ENCODE assay signal across 8 cellular contexts in genomic region chr9:33159058-33159759, GRCh38. TPM values are rescaled to one million over a fixed set of nuclear protein-coding genes. Genes with fewer than 3 reads are reported as not detected.
A peak's percentile ranks its signal among the peaks of the same experiment; 100 is the strongest.
DNase-seq lines count a peak whose midpoint lies in the region; ATAC-seq, FAIRE-seq and TF ChIP-seq lines count a peak whose summit lies in the region.

No MANE protein-coding gene starts in this region.

- FAIRE-seq in A549 (lab: Jason Lieb, UNC): no peak

- TF ChIP-seq CTCF in A549 (IDR thresholded peaks at IDR 0.05): no peak
- TF ChIP-seq CTCF in GM20000 (IDR thresholded peaks at IDR 0.05; ENCODE audit: extremely low read depth, missing control alignments): no peak
- no peak for TF ChIP-seq CTCF in brain microvascular endothelial cell (IDR thresholded peaks at IDR 0.05; ENCODE audit: low read depth, low read length, missing control alignments)
- TF ChIP-seq CTCF in tibial nerve (IDR thresholded peaks at IDR 0.05): no peak

- DNase-seq in A549 (ENCODE audit: low read depth in 1 of 2, low spot score in 1 of 2): peak in 1 of 2 experiments; percentile 69
- DNase-seq in GM20000 (ENCODE audit: low spot score): peak; percentile 42
- peak; percentile 89 for DNase-seq in NOMO-1 treated with dmso at 0.1 percent for 144 hours (lab: John Stamatoyannopoulos, UW; ENCODE audit: unreplicated experiment)
- peak; percentile 36 for DNase-seq in brain microvascular endothelial cell
- peak; percentile 56 to 90 for DNase-seq in lung microvascular endothelial cell (ENCODE audit: low read depth in 2 of 2)
- DNase-seq in tibial nerve (ENCODE audit: low spot score in 2 of 2): peak; percentile 67 to 77
- DNase-seq in NCI-H526 treated with DMSO at 0.1 percent for 48 hours (lab: John Stamatoyannopoulos, UW): no peak
- no peak for DNase-seq in GM19238 (ENCODE audit: insufficient read length, low spot score)

- H3K4me1 ChIP-seq in A549 (peaks cover 90% of the 10 kb centered on the region), tibial nerve (peaks cover 6 to 99% (median 79%) of the 10 kb centered on the region in 4 donors)

- no peak for TF ChIP-seq POLR2A in A549 (IDR thresholded peaks at IDR 0.05; ENCODE audit: low read length)
- TF ChIP-seq POLR2A in tibial nerve (IDR thresholded peaks at IDR 0.05): no peak

- peak in 1 of 2 experiments; percentile 10; a peak in 2 of 6 replicates for ATAC-seq in A549

- H3K9me3 ChIP-seq in A549 (no peaks in the 10 kb centered on the region), tibial nerve (no peaks in the 10 kb centered on the region)

- H3K27ac ChIP-seq in A549: peak overlapping the region; percentile 95 to 97
- peak overlapping the region; percentile 95 for H3K27ac ChIP-seq in brain microvascular endothelial cell
- H3K27ac ChIP-seq in tibial nerve: peak overlapping the region; percentile 92 to 98 (median 97)

- 4% methylated on average over 7 of the region's 7 CpGs for WGBS in A549 (ENCODE audit: missing lambda C conversion rate)
- WGBS in tibial nerve, 2 donors: 5 to 11% methylated on average over 7 of the region's 7 CpGs

- no peaks in the 10 kb centered on the region for H3K36me3 ChIP-seq in brain microvascular endothelial cell (replicated peaks)
- no peaks in the 10 kb centered on the region for H3K36me3 ChIP-seq in tibial nerve

- TF ChIP-seq RAD21 in A549 (conservative IDR thresholded peaks at IDR 0.05 in 1 of 2, IDR thresholded peaks at IDR 0.05 in 1 of 2): no peak

- H3K4me3 ChIP-seq in A549 (peak overlapping the region; percentile 32), brain microvascular endothelial cell (ENCODE audit: low read depth, low read length) (no peak overlapping the region), tibial nerve (peak overlapping the region in 1 of 4 donors; percentile 6)

- in situ Hi-C loops in brain microvascular endothelial cell (cut with HindIII; ENCODE audit: low pct_ligation_motif_present, low sequenced_read_pairs): no loop called here

- POLR2A ChIA-PET in A549 (lab: Yijun Ruan, JAX): interaction anchor here (1.7 to 2.0 kb wide), 2 partner anchors 8 to 134 kb away, joined by 4 to 7 read pairs; partner anchors contain the start of genes B4GALT1 and DNAJA1

- H3K27me3 ChIP-seq in brain microvascular endothelial cell (replicated peaks) (no peaks in the 10 kb centered on the region), tibial nerve (no peaks in the 10 kb centered on the region)

- CTCF ChIA-PET in A549 (lab: Yijun Ruan, JAX): interaction anchor here (0.7 to 6.3 kb wide), 5 partner anchors 11 to 563 kb away, joined by 3 to 32 read pairs (median 11); no protein-coding TSS in a partner anchor

- H3K4me2 ChIP-seq in A549: peak overlapping the region; percentile 87

- TF ChIP-seq EP300 in A549 (IDR thresholded peaks at IDR 0.05) (peak; percentile 57 to 67; a peak in 3 of 5 replicates), tibial nerve (IDR thresholded peaks at IDR 0.05) (peak; percentile 84 to 85)

TF ChIP-seq in A549, 52 proteins besides CTCF, POLR2A, EP300 and RAD21:
- TF ChIP-seq BCL3 (IDR thresholded peaks at IDR 0.05) (0 out of 3 replicates have a peak, but pooled peaks have one; percentile 25), FOSL2 (IDR thresholded peaks at IDR 0.05) (no peak), FOSL2 (CRISPR knock-in tag; IDR thresholded peaks at IDR 0.05) (0 out of 2 replicates have a peak, but pooled peaks have one; percentile 15), ZC3H11A (IDR thresholded peaks at IDR 0.05) (no peak), GATA3 (IDR thresholded peaks at IDR 0.05; ENCODE audit: borderline replicate concordance) (peak; percentile 42; the same call in 1 of the 2 replicates), JUN (IDR thresholded peaks at IDR 0.05) (peak; percentile 53 to 62; a peak in 2 of 5 replicates), HEYL (CRISPR knock-in tag; IDR thresholded peaks at IDR 0.05) (no peak), KDM1A (IDR thresholded peaks at IDR 0.05; ENCODE audit: low read depth) (no peak), EHMT2 (IDR thresholded peaks at IDR 0.05; ENCODE audit: low read depth) (no peak), ZSCAN20 (CRISPR knock-in tag; IDR thresholded peaks at IDR 0.05) (no peak), TP53 (CRISPR knock-in tag; IDR thresholded peaks at IDR 0.05) (no peak), MAX (IDR thresholded peaks at IDR 0.05) (peak; percentile 12; the same call in 1 of the 2 replicates), NPAS2 (CRISPR knock-in tag; IDR thresholded peaks at IDR 0.05; ENCODE audit: borderline replicate concordance) (no peak), CEBPB (IDR thresholded peaks at IDR 0.05) (peak in 1 of 2 experiments; percentile 58; a peak in 1 of 4 replicates), JUNB (IDR thresholded peaks at IDR 0.05) (peak; percentile 36; the same call in 1 of the 2 replicates), CHD4 (IDR thresholded peaks at IDR 0.05; ENCODE audit: borderline replicate concordance) (no peak)

RNA-seq across cellular contexts. Expression of gene B4GALT1, which starts 7.9 kb away (rescaled TPM):
- polyA plus RNA-seq in A549 (2011; rRNA removed): 180 and 191 TPM in 2 replicates
- polyA plus RNA-seq in A549 (2012; cell fraction: cytosol; rRNA removed): 52.5 and 77.2 TPM in 2 replicates
- polyA plus RNA-seq in A549 (2012; cell fraction: nucleus; rRNA removed): 58.3 and 75.3 TPM in 2 replicates
- 140 to 182 TPM (median 167 TPM) in 3 replicates for polyA plus RNA-seq in A549 (2017; fragmentation: RNase III; extraction: RNeasy Plus Mini Kit Qiagen cat#74134 plus additional on column Dnase treatment)
- polyA minus RNA-seq in A549 (2011; rRNA and poly(A)+ RNA removed): 251 and 259 TPM in 2 replicates
- 12.4 and 13.1 TPM in 2 replicates for total RNA-seq in lung microvascular endothelial cell
- 10 to 100 TPM; 51.6 to 74.4 (median 65.3) TPM for total RNA-seq in tibial nerve

Comparison
In these comparisons a context has a peak if more than half of its experiments do, and no peak if none do; other contexts are left out.
1. DNase-seq: peak in GM20000 (single experiment), NOMO-1 treated with dmso at 0.1 percent for 144 hours (single experiment), brain microvascular endothelial cell (single experiment), lung microvascular endothelial cell (2 of 2) and tibial nerve (2 of 2); none in NCI-H526 treated with DMSO at 0.1 percent for 48 hours (single experiment) and GM19238 (single experiment).
2. Peak in every context shown above with its lines, with median percentiles within 50 percentile points of each other: H3K27ac ChIP-seq.